ENCODE assay signal across 21 cellular contexts in the genomic region with DNA sequence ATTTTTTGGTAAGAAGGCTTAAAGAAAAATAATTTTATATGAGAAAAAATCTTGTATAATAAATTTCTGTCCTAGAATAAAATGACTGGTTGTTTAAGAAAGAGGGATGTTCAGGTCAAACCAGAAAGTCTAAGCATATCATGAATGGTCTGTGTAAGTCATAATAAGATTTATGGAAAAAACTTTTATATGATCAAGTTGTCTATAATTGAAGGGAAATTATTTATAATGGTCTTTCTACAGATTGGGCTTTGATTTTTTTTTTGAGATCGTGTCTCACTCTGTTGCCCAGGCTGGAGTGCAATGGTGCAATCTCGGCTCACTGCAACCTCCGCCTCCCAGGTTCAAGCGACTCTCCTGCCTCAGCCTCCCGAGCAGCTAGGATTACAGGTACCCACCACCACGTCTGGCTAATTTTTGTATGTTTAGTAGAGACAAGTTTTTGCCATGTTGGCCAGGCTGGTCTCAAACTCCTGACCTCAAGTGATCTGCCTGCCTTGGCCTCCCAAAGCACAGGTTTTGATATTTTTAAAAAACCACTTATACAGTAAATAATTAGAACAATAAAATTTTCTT. TPM values are rescaled to one million over a fixed set of nuclear protein-coding genes. Genes with fewer than 3 reads are reported as not detected.
"Had no signal": no experiment of that assay in that cellular context is flagged by ENCODE, and none has a peak within 500 bp of the region (broad histone marks: within the 10 kb centered on the region; RNA-seq: fewer than 3 reads in every experiment).

No MANE protein-coding gene starts in this region.

RNA-seq across cellular contexts. Expression of a gene that starts 20.6 kb away (rescaled TPM):
- total RNA-seq: activated CD4-positive, alpha-beta memory T cell treated with anti-CD3 and anti-CD28 coated beads for 36 hours; activated CD4-positive, alpha-beta T cell treated with anti-CD3 and anti-CD28 coated beads for 36 hours; activated CD4-positive, alpha-beta T cell treated with anti-CD3 and anti-CD28 coated beads, Interleukin-2, amount 10 ng/mL, durations not matched to agents 24 days and 14 days; activated CD8-positive, alpha-beta memory T cell treated with anti-CD3 and anti-CD28 coated beads for 36 hours; activated CD8-positive, alpha-beta memory T cell treated with anti-CD3 and anti-CD28 coated beads, Interleukin-2, amount 10 ng/mL, durations not matched to agents 7 days and 5 days; activated CD8-positive, alpha-beta T cell treated with anti-CD3 and anti-CD28 coated beads, Interleukin-2, amount 10 ng/mL, durations not matched to agents 7 days and 5 days; activated naive CD4-positive, alpha-beta T cell treated with anti-CD3 and anti-CD28 coated beads for 36 hours; activated naive CD8-positive, alpha-beta T cell treated with anti-CD3 and anti-CD28 coated beads for 36 hours; activated T-helper 1 cell treated with anti-CD3 and anti-CD28 coated beads, Interleukin-12 subunit alpha, Interleukin-12 subunit beta, Interleukin-2, Interleukin-4 antibody, amounts not matched to agents 30 ng/mL and 10 ng/mL and 1 ng/mL, durations not matched to agents 14 hours and 24 hours and 36 hours; activated T-helper 2 cell treated with anti-CD3 and anti-CD28 coated beads, Interferon-gamma antibody, Interleukin-2, Interleukin-4, amounts not matched to agents 10 μg/mL and 5 μg/mL and 100 μg/mL, durations not matched to agents 14 hours and 24 hours and 36 hours; adrenal gland; aorta; body of pancreas; chondrocyte; dermis blood vessel endothelial cell; esophagus muscularis mucosa; fibroblast of villous mesenchyme; gastroesophageal sphincter; glomerular endothelial cell; heart right ventricle; hepatocyte had no signal
- polyA plus RNA-seq: adrenal gland, aorta, heart right ventricle, hepatocyte had no signal

RNA-seq across cellular contexts. Expression of a gene that starts 22.3 kb away (rescaled TPM):
- total RNA-seq: activated CD4-positive, alpha-beta memory T cell treated with anti-CD3 and anti-CD28 coated beads for 36 hours; activated CD4-positive, alpha-beta T cell treated with anti-CD3 and anti-CD28 coated beads, Interleukin-2, amount 10 ng/mL, durations not matched to agents 24 days and 14 days; activated CD8-positive, alpha-beta memory T cell treated with anti-CD3 and anti-CD28 coated beads for 36 hours; activated CD8-positive, alpha-beta memory T cell treated with anti-CD3 and anti-CD28 coated beads, Interleukin-2, amount 10 ng/mL, durations not matched to agents 7 days and 5 days; activated CD8-positive, alpha-beta T cell treated with anti-CD3 and anti-CD28 coated beads, Interleukin-2, amount 10 ng/mL, durations not matched to agents 7 days and 5 days; activated naive CD4-positive, alpha-beta T cell treated with anti-CD3 and anti-CD28 coated beads for 36 hours; activated naive CD8-positive, alpha-beta T cell treated with anti-CD3 and anti-CD28 coated beads for 36 hours; activated T-helper 1 cell treated with anti-CD3 and anti-CD28 coated beads, Interleukin-12 subunit alpha, Interleukin-12 subunit beta, Interleukin-2, Interleukin-4 antibody, amounts not matched to agents 30 ng/mL and 10 ng/mL and 1 ng/mL, durations not matched to agents 14 hours and 24 hours and 36 hours; activated T-helper 2 cell treated with anti-CD3 and anti-CD28 coated beads, Interferon-gamma antibody, Interleukin-2, Interleukin-4, amounts not matched to agents 10 μg/mL and 5 μg/mL and 100 μg/mL, durations not matched to agents 14 hours and 24 hours and 36 hours; adrenal gland; aorta; body of pancreas; chondrocyte; dermis blood vessel endothelial cell; esophagus muscularis mucosa; fibroblast of villous mesenchyme; gastroesophageal sphincter; glomerular endothelial cell; heart right ventricle; hepatocyte had no signal
- polyA plus RNA-seq: adrenal gland, aorta, heart right ventricle, hepatocyte had no signal
